In genomic region chr12:55706840-55707671, GRCh38 we compare ENCODE assay signal across 6 cellular contexts. TPM values are rescaled to one million over a fixed set of nuclear protein-coding genes. Genes with fewer than 3 reads are reported as not detected.
DNase-seq lines count a peak whose midpoint lies in the region; ATAC-seq and TF ChIP-seq lines count a peak whose summit lies in the region.

No MANE protein-coding gene starts in this region.

- H3K9me3 ChIP-seq in RWPE2 (ENCODE audit: severe bottlenecking) (no peaks in the 10 kb centered on the region), aorta (ENCODE audit: control insufficient read depth, low read length) (no peaks in the 10 kb centered on the region)

- 0 out of 2 replicates have a peak, but pooled peaks cover 2% of the 10 kb centered on the region for H3K27me3 ChIP-seq in BJ (ENCODE audit: control insufficient read depth, insufficient read depth, low read length)
- H3K27me3 ChIP-seq in RWPE2 (ENCODE audit: insufficient read depth, poor library complexity, severe bottlenecking): peaks cover 21% of the 10 kb centered on the region
- H3K27me3 ChIP-seq in aorta (ENCODE audit: control insufficient read depth in 1 of 2, insufficient read depth in 2 of 2, low read length in 1 of 2): no peaks in the 10 kb centered on the region

- ATAC-seq in RWPE2 (ENCODE audit: low read depth) (peak; percentile 13; the same call in 1 of the 3 replicates), aorta (ENCODE audit: low FRiP score) (no peak)

- POLR2A ChIA-PET in BJ (lab: Charles Lee): interaction anchor here (0.6 kb wide), 1 partner anchor 16 kb away, joined by 3 read pairs; no protein-coding TSS in a partner anchor

- no peaks in the 10 kb centered on the region for H3K36me3 ChIP-seq in BJ (ENCODE audit: control insufficient read depth, insufficient read depth, low read length)
- H3K36me3 ChIP-seq in RWPE2 (ENCODE audit: low read depth): no peaks in the 10 kb centered on the region
- H3K36me3 ChIP-seq in aorta (ENCODE audit: control insufficient read depth in 1 of 2, insufficient read depth in 2 of 2, low read length in 1 of 2): no peaks in the 10 kb centered on the region

- intact Hi-C loops in aorta (cut with DNase I): loop anchor here in 1 of 2 donors (2.0 kb wide), 1 partner anchor 14 kb away; the partner anchor contains the start of gene RDH5

- TF ChIP-seq CTCF in BJ (IDR thresholded peaks at IDR 0.05; ENCODE audit: insufficient read depth, low read depth, low read length) (no peak), RWPE2 (IDR thresholded peaks at IDR 0.05; ENCODE audit: poor library complexity, severe bottlenecking) (no peak)

- DNase-seq in BJ (ENCODE audit: low read depth): no peak
- no peak for DNase-seq in RWPE2 (ENCODE audit: low spot score)
- DNase-seq in iPS-NIHi11 (ENCODE audit: low spot score): peak; percentile 66
- peak; percentile 65 to 84 for DNase-seq in aorta
- no peak for DNase-seq in GM03348 (ENCODE audit: low spot score)
- DNase-seq in Ammon's horn (ENCODE audit: low spot score): no peak

- H3K27ac ChIP-seq in RWPE2 (ENCODE audit: poor library complexity, severe bottlenecking) (no peak overlapping the region), aorta (ENCODE audit: low read depth in 1 of 2, low read length in 2 of 2) (peak overlapping the region; percentile 73 to 86)

- CTCF ChIA-PET in BJ (lab: Yijun Ruan, JAX): interaction anchor here (1.0 to 2.2 kb wide), 7 partner anchors 9 to 50 kb away, joined by 3 to 13 read pairs (median 4); no protein-coding TSS in a partner anchor

- peak overlapping the region; percentile 62 for H3K4me3 ChIP-seq in BJ (ENCODE audit: low read depth, low read length)
- peak overlapping the region; percentile 25 for H3K4me3 ChIP-seq in RWPE2 (ENCODE audit: severe bottlenecking)
- peak overlapping the region; percentile 54 to 84 for H3K4me3 ChIP-seq in aorta (ENCODE audit: low read length in 2 of 2)

- no peaks in the 10 kb centered on the region for H3K4me1 ChIP-seq in RWPE2 (ENCODE audit: insufficient read depth, poor library complexity, severe bottlenecking)
- H3K4me1 ChIP-seq in aorta (ENCODE audit: control insufficient read depth in 1 of 2, insufficient read depth in 2 of 2, low read length in 2 of 2): peaks cover 0 to 6% of the 10 kb centered on the region in 2 donors

- WGBS in aorta, 2 donors: 0 to 1% methylated on average over 21 to 23 of the region's 23 CpGs

RNA-seq across cellular contexts. Expression of gene ITGA7, which starts 0.6 kb away (rescaled TPM):
- 9.4 and 11.6 TPM in 2 replicates for polyA plus RNA-seq in BJ (2011; rRNA removed)
- polyA minus RNA-seq in BJ (2011; rRNA and poly(A)+ RNA removed): 4.7 and 7.8 TPM in 2 replicates
- total RNA-seq in aorta: 100 to 1,000 TPM; 463 to 747 TPM
- polyA plus RNA-seq in aorta: 100 to 1,000 TPM in 1 of 2 donors, 10 to 100 TPM in 1; 76.1 to 633 TPM

RNA-seq across cellular contexts. Expression of gene BLOC1S1, which starts 8.8 kb away (rescaled TPM):
- polyA plus RNA-seq in BJ (2011; rRNA removed): 147 and 172 TPM in 2 replicates
- 31.2 and 41.8 TPM in 2 replicates for polyA minus RNA-seq in BJ (2011; rRNA and poly(A)+ RNA removed)
- total RNA-seq in aorta: 100 to 1,000 TPM in 1 of 2 donors, 10 to 100 TPM in 1; 87.3 to 115 TPM
- polyA plus RNA-seq in aorta: 100 to 1,000 TPM; 248 to 351 TPM

RNA-seq across cellular contexts. Expression of gene RDH5, which starts 13.1 kb away (rescaled TPM):
- polyA plus RNA-seq in BJ (2011; rRNA removed) (4.5 and 6.2 TPM in 2 replicates), aorta (10 to 100 TPM; 16.7 to 49.4 TPM)
- 2.4 and 2.8 TPM in 2 replicates for polyA minus RNA-seq in BJ (2011; rRNA and poly(A)+ RNA removed)
- total RNA-seq in aorta: 10 to 100 TPM; 21.9 to 51.1 TPM

RNA-seq across cellular contexts. Expression of gene CD63, which starts 21.8 kb away (rescaled TPM):
- polyA plus RNA-seq in BJ (2011; rRNA removed) (974 and 1,937 TPM in 2 replicates), aorta (1,000 to 10,000 TPM; 1,323 to 1,532 TPM)
- polyA minus RNA-seq in BJ (2011; rRNA and poly(A)+ RNA removed): 454 and 644 TPM in 2 replicates
- total RNA-seq in aorta: 1,000 to 10,000 TPM; 1,107 to 1,135 TPM

RNA-seq across cellular contexts. Expression of gene GDF11, which starts 35.9 kb away (rescaled TPM):
- polyA plus RNA-seq in BJ (2011; rRNA removed): 2.9 and 3.8 TPM in 2 replicates
- polyA minus RNA-seq in BJ (2011; rRNA and poly(A)+ RNA removed): 4.5 and 4.7 TPM in 2 replicates
- 1 to 10 TPM; 6.6 to 9.4 TPM for total RNA-seq in aorta
- 1 to 10 TPM; 3.0 to 4.2 TPM for polyA plus RNA-seq in aorta

Comparison
In these comparisons a context has a peak if more than half of its experiments do, and no peak if none do; other contexts are left out.
1. DNase-seq: peak in iPS-NIHi11 (single experiment) and aorta (2 of 2); none in BJ (single experiment), RWPE2 (single experiment), GM03348 (single experiment) and Ammon's horn (single experiment).
2. Peak in every context shown above with its lines, with median percentiles within 50 percentile points of each other: H3K4me3 ChIP-seq.